Comparison of ENCODE assay signal across 13 cellular contexts in genomic region chr5:107893642-107894041, GRCh38.
DNase-seq lines count a peak whose midpoint lies in the region; ATAC-seq, FAIRE-seq and TF ChIP-seq lines count a peak whose summit lies in the region.
"Had no signal": no experiment of that assay in that cellular context is flagged by ENCODE, and none has a peak within 500 bp of the region (broad histone marks: within the 10 kb centered on the region; RNA-seq: fewer than 3 reads in every experiment).

No MANE protein-coding gene starts in this region.

- H3K27me3 Mint-ChIP-seq in natural killer cell treated with Interleukin-12 subunit alpha and Interleukin-12 subunit beta and Interleukin-15 and Interleukin-18, amount 100 ng/mL, for 72 hours = no peaks in the 10 kb centered on the region

- DNase-seq in H54 (ENCODE audit: insufficient read length, low spot score) = no peak
- DNase-seq in RPMI7951 (ENCODE audit: low read depth) = peak; percentile 62
- DNase-seq in fibroblast of the aortic adventitia (ENCODE audit: low read depth) = peak; percentile 76
- peak; percentile 41 for DNase-seq in skeletal muscle cell (ENCODE audit: low read depth)
- no peak for DNase-seq in GM13976 (ENCODE audit: low spot score)
- DNase-seq in natural killer cell treated with Interleukin-12 subunit alpha and Interleukin-12 subunit beta and Interleukin-15 and Interleukin-18, amount 100 ng/mL, for 72 hours (ENCODE audit: low spot score) = no peak
- no peak for DNase-seq in stimulated activated CD4-positive, alpha-beta T cell treated with anti-CD3 and anti-CD28 coated beads, Interleukin-4, amount 100 ng/mL, for 24 hours
- DNase-seq: DMS79, NCI-H1694 treated with DMSO at 0.1 percent for 48 hours, Peyer's patch, stomach had no signal

- TF ChIP-seq CTCF in fibroblast of the aortic adventitia (IDR thresholded peaks at IDR 0.05; ENCODE audit: insufficient read depth, low read length) = no peak
- TF ChIP-seq CTCF in GM13976 (IDR thresholded peaks at IDR 0.05; ENCODE audit: borderline replicate concordance, control extremely low read depth, extremely low read depth, insufficient read depth, missing control alignments) = no peak

- H3K4me3 ChIP-seq in fibroblast of the aortic adventitia (ENCODE audit: low read depth, low read length) = no peak overlapping the region
- H3K4me3 ChIP-seq in skeletal muscle cell (ENCODE audit: low read depth, low read length) = no peak overlapping the region
- H3K4me3 ChIP-seq: HAP-1, Peyer's patch, stomach had no signal

- no peaks in the 10 kb centered on the region for H3K4me1 Mint-ChIP-seq in natural killer cell treated with Interleukin-12 subunit alpha and Interleukin-12 subunit beta and Interleukin-15 and Interleukin-18, amount 100 ng/mL, for 72 hours (ENCODE audit: low read depth in 2 of 2)

- H3K36me3 Mint-ChIP-seq in natural killer cell treated with Interleukin-12 subunit alpha and Interleukin-12 subunit beta and Interleukin-15 and Interleukin-18, amount 100 ng/mL, for 72 hours = no peaks in the 10 kb centered on the region

- ATAC-seq in natural killer cell treated with Interleukin-12 subunit alpha and Interleukin-12 subunit beta and Interleukin-15 and Interleukin-18, amount 100 ng/mL, for 72 hours = no peak

- in situ Hi-C loops in GM13976 (cut with MboI; ENCODE audit: low sequenced_read_pairs, unreplicated experiment) = no loop called here

- no peak for TF ChIP-seq POLR2A in H54 (IDR thresholded peaks at IDR 0.05; ENCODE audit: low read depth, low read length)

- no peak overlapping the region for H3K4me3 Mint-ChIP-seq in natural killer cell treated with Interleukin-12 subunit alpha and Interleukin-12 subunit beta and Interleukin-15 and Interleukin-18, amount 100 ng/mL, for 72 hours

- H3K27ac Mint-ChIP-seq in natural killer cell treated with Interleukin-12 subunit alpha and Interleukin-12 subunit beta and Interleukin-15 and Interleukin-18, amount 100 ng/mL, for 72 hours = no peak overlapping the region

- H3K9me3 Mint-ChIP-seq in natural killer cell treated with Interleukin-12 subunit alpha and Interleukin-12 subunit beta and Interleukin-15 and Interleukin-18, amount 100 ng/mL, for 72 hours = no peaks in the 10 kb centered on the region

- FAIRE-seq in H54 (lab: Jason Lieb, UNC) = peak; percentile 87
- FAIRE-seq: frontal cortex had no signal

Comparison
In these comparisons a context has a peak if more than half of its experiments do, and no peak if none do; other contexts are left out.
1. DNase-seq: peak in RPMI7951 (single experiment), fibroblast of the aortic adventitia (single experiment) and skeletal muscle cell (single experiment); none in H54 (single experiment), GM13976 (single experiment), natural killer cell treated with Interleukin-12 subunit alpha and Interleukin-12 subunit beta and Interleukin-15 and Interleukin-18, amount 100 ng/mL, for 72 hours (single experiment) and stimulated activated CD4-positive, alpha-beta T cell treated with anti-CD3 and anti-CD28 coated beads, Interleukin-4, amount 100 ng/mL, for 24 hours (single experiment).